In the genomic region with DNA sequence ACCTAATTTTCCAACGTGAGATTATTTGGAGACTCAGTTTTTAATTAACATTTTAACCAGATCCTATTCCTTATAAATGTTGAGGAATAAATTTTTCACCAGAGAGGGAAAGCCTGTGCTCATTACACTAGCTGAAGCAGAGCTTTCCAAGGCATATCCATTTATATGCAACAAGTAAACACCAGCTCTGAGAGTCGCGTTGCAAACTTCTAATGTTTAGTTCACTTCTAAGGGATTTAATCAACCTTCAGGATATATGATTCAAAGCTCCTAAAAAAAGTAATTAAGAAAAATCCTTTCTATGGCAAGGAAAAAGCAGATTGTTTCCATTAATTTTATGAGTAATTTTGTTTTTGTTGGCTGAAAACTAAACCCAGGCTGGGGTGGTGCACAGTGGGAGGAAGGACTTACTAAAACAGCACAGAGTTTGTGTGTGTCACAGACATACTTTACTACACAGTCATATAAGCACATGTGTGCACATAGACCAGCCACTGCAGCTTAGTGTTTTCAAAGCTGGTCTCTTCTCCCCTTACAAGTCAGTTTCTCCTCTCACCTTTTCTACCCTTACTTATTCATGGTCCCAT, we compare ENCODE assay signal across 15 cellular contexts.
DNase-seq lines count a peak whose midpoint lies in the region; ATAC-seq and TF ChIP-seq lines count a peak whose summit lies in the region.
"Had no signal": no experiment of that assay in that cellular context is flagged by ENCODE, and none has a peak within 500 bp of the region (broad histone marks: within the 10 kb centered on the region; RNA-seq: fewer than 3 reads in every experiment).

No MANE protein-coding gene starts in this region.

- H3K4me3 ChIP-seq in epithelial cell of esophagus (ENCODE audit: low read length): no peak overlapping the region
- H3K4me3 ChIP-seq: left ventricle myocardium inferior had no signal

- peaks cover 11% of the 10 kb centered on the region for H3K4me1 Mint-ChIP-seq in mesothelial cell of epicardium
- no peaks in the 10 kb centered on the region for H3K4me1 Mint-ChIP-seq in stimulated activated naive CD8-positive, alpha-beta T cell treated with anti-CD3 and anti-CD28 coated beads, Interleukin-15, amount 100 ng/mL, for 72 hours

- H3K36me3 Mint-ChIP-seq in mesothelial cell of epicardium: peaks cover 12% of the 10 kb centered on the region

- H3K27ac Mint-ChIP-seq in mesothelial cell of epicardium: peak overlapping the region; percentile 35
- H3K27ac Mint-ChIP-seq in stimulated activated naive CD8-positive, alpha-beta T cell treated with anti-CD3 and anti-CD28 coated beads, Interleukin-15, amount 100 ng/mL, for 72 hours: no peak overlapping the region

- H3K9me3 Mint-ChIP-seq in mesothelial cell of epicardium: peaks cover 21% of the 10 kb centered on the region
- peaks cover 0 to 5% of the 10 kb centered on the region in 2 donors for H3K9me3 Mint-ChIP-seq in stimulated activated naive CD8-positive, alpha-beta T cell treated with anti-CD3 and anti-CD28 coated beads, Interleukin-15, amount 100 ng/mL, for 72 hours

- ATAC-seq in HG02885 (IDR thresholded peaks at IDR 0.05; ENCODE audit: poor library complexity, unreplicated experiment): no peak
- ATAC-seq in stimulated activated naive CD8-positive, alpha-beta T cell treated with anti-CD3 and anti-CD28 coated beads, Interleukin-15, amount 100 ng/mL, for 72 hours: no peak
- ATAC-seq in GM19467 (IDR thresholded peaks at IDR 0.05; ENCODE audit: unreplicated experiment): no peak

- no peak for TF ChIP-seq CTCF in epithelial cell of esophagus (IDR thresholded peaks at IDR 0.05; ENCODE audit: insufficient read depth, low read depth, low read length, missing control alignments)
- TF ChIP-seq CTCF in mesothelial cell of epicardium (IDR thresholded peaks at IDR 0.05; ENCODE audit: unreplicated experiment): no peak

- DNase-seq in AG20443 (ENCODE audit: low spot score) (peak; percentile 83), RKO (ENCODE audit: low spot score) (peak; percentile 32), epithelial cell of esophagus (ENCODE audit: low read depth) (peak; percentile 89), mesothelial cell of epicardium (ENCODE audit: low spot score in 2 of 2, unreplicated experiment in 2 of 2) (no peak), NOMO-1 treated with dmso at 0.1 percent for 144 hours (lab: John Stamatoyannopoulos, UW; ENCODE audit: unreplicated experiment) (no peak)
- DNase-seq in stimulated activated naive CD8-positive, alpha-beta T cell treated with anti-CD3 and anti-CD28 coated beads, Interleukin-15, amount 100 ng/mL, for 72 hours: no peak
- DNase-seq: activated CD4-positive, alpha-beta T cell treated with anti-CD3 and anti-CD28 coated beads for 48 hours; cerebellar nuclear complex; head of caudate nucleus; left ventricle myocardium inferior; nucleus accumbens; stimulated activated CD4-positive, alpha-beta T cell treated with anti-CD3 and anti-CD28 coated beads, Interleukin-1b, Interleukin-23, amount 100 ng/mL, for 48 hours; stimulated activated naive CD4-positive, alpha-beta T cell treated with Interleukin-2 at 50 U/mL for 16 hours had no signal

- H3K27me3 Mint-ChIP-seq in mesothelial cell of epicardium (ENCODE audit: low read depth): no peaks in the 10 kb centered on the region
- no peaks in the 10 kb centered on the region for H3K27me3 Mint-ChIP-seq in stimulated activated naive CD8-positive, alpha-beta T cell treated with anti-CD3 and anti-CD28 coated beads, Interleukin-15, amount 100 ng/mL, for 72 hours

- no peak overlapping the region for H3K4me3 Mint-ChIP-seq in mesothelial cell of epicardium
- no peak overlapping the region for H3K4me3 Mint-ChIP-seq in stimulated activated naive CD8-positive, alpha-beta T cell treated with anti-CD3 and anti-CD28 coated beads, Interleukin-15, amount 100 ng/mL, for 72 hours

Comparison
In these comparisons a context has a peak if more than half of its experiments do, and no peak if none do; other contexts are left out.
1. DNase-seq: peak in AG20443 (single experiment), RKO (single experiment) and epithelial cell of esophagus (single experiment); none in mesothelial cell of epicardium (0 of 2), NOMO-1 treated with dmso at 0.1 percent for 144 hours (single experiment) and stimulated activated naive CD8-positive, alpha-beta T cell treated with anti-CD3 and anti-CD28 coated beads, Interleukin-15, amount 100 ng/mL, for 72 hours (0 of 2).